ENCODE assay signal across 8 cellular contexts in genomic region chr16:14529010-14529669, GRCh38.
A peak's percentile ranks its signal among the peaks of the same experiment; 100 is the strongest.
DNase-seq lines count a peak whose midpoint lies in the region; ATAC-seq and TF ChIP-seq lines count a peak whose summit lies in the region.

No MANE protein-coding gene starts in this region.

- DNase-seq in DMS79 treated with DMSO at 0.1 percent for 48 hours (lab: John Stamatoyannopoulos, UW) (peak; percentile 62), HuH-7.5 (ENCODE audit: low spot score) (peak; percentile 58), fibroblast of peridontal ligament (ENCODE audit: extremely low read depth) (peak; percentile 97)
- DNase-seq in activated T-cell treated with anti-CD3 and anti-CD28 coated beads, Interleukin-2, amount 50 U/mL, for 4 hours = peak; percentile 38

- H3K9me3 ChIP-seq in OCI-LY1 (ENCODE audit: low read length) = no peaks in the 10 kb centered on the region
- no peaks in the 10 kb centered on the region for H3K9me3 ChIP-seq in neural cell (ENCODE audit: low read length)
- no peaks in the 10 kb centered on the region for H3K9me3 ChIP-seq in subcutaneous abdominal adipose tissue (ENCODE audit: control insufficient read depth in 5 of 5, low read length in 5 of 5)

- peak; percentile 80 for TF ChIP-seq CTCF in OCI-LY1 (IDR thresholded peaks at IDR 0.05; ENCODE audit: low read length)
- peak; percentile 90 for TF ChIP-seq CTCF in neural cell (IDR thresholded peaks at IDR 0.05; ENCODE audit: poor library complexity, severe bottlenecking)

- H3F3A ChIP-seq in OCI-LY1 (ENCODE audit: insufficient read depth, low read length) = no peaks in the 10 kb centered on the region
- no peaks in the 10 kb centered on the region for H3F3A ChIP-seq in neural cell (ENCODE audit: insufficient read depth, low read length, poor library complexity, severe bottlenecking)

- no peak overlapping the region for H3K27ac ChIP-seq in OCI-LY1 (ENCODE audit: low read depth, low read length, poor library complexity, severe bottlenecking)
- H3K27ac ChIP-seq in neural cell (ENCODE audit: low read length) = no peak overlapping the region
- H3K27ac ChIP-seq in subcutaneous abdominal adipose tissue (ENCODE audit: low read depth, low read length) = peak overlapping the region; percentile 93

- H4K20me1 ChIP-seq in OCI-LY1 (ENCODE audit: insufficient read depth, low read length) (no peaks in the 10 kb centered on the region), neural cell (ENCODE audit: insufficient read depth) (no peaks in the 10 kb centered on the region)

- TF ChIP-seq EP300 in neural cell (conservative IDR thresholded peaks at IDR 0.05; ENCODE audit: poor library complexity, severe bottlenecking) = no peak

- H3K4me3 ChIP-seq in OCI-LY1 (ENCODE audit: low read depth, low read length, poor library complexity, severe bottlenecking) (no peak overlapping the region), neural cell (ENCODE audit: low read length) (no peak overlapping the region), subcutaneous abdominal adipose tissue (ENCODE audit: low read depth in 1 of 5, low read length in 5 of 5) (peak overlapping the region in 4 of 5 donors; percentile 13 to 62 (median 45))

- H3K9me3 Mint-ChIP-seq in activated T-cell treated with anti-CD3 and anti-CD28 coated beads, Interleukin-2, amount 50 U/mL, for 4 hours = peaks cover 4% of the 10 kb centered on the region

- H3K4me2 ChIP-seq in OCI-LY1 (ENCODE audit: low read length) (peak overlapping the region; percentile 18; the same call in 1 of the 2 replicates), neural cell (ENCODE audit: low read length) (no peak overlapping the region)

- ATAC-seq in activated T-cell treated with anti-CD3 and anti-CD28 coated beads, Interleukin-2, amount 50 U/mL, for 4 hours = no peak
- no peak for ATAC-seq in GM19452 (IDR thresholded peaks at IDR 0.05; ENCODE audit: unreplicated experiment)

- H3K36me3 ChIP-seq in OCI-LY1 (ENCODE audit: insufficient read depth, low read length) (peaks cover 15% of the 10 kb centered on the region), neural cell (ENCODE audit: insufficient read depth, low read length) (no peaks in the 10 kb centered on the region), subcutaneous abdominal adipose tissue (ENCODE audit: control insufficient read depth in 5 of 5, insufficient read depth in 5 of 5, low read length in 5 of 5) (peaks cover 0 to 15% (median 6%) of the 10 kb centered on the region in 5 donors)

- H3K27me3 Mint-ChIP-seq in activated T-cell treated with anti-CD3 and anti-CD28 coated beads, Interleukin-2, amount 50 U/mL, for 4 hours (ENCODE audit: low read depth) = no peaks in the 10 kb centered on the region

- H2AFZ ChIP-seq in OCI-LY1 (ENCODE audit: low read length) (no peak overlapping the region), neural cell (ENCODE audit: low read depth, low read length) (no peak overlapping the region)

- H3K9ac ChIP-seq in OCI-LY1 (ENCODE audit: low read length) = no peak overlapping the region
- no peak overlapping the region for H3K9ac ChIP-seq in neural cell (ENCODE audit: low read length)
- peak overlapping the region; percentile 8 to 69 (median 57) for H3K9ac ChIP-seq in subcutaneous abdominal adipose tissue (ENCODE audit: low read length in 5 of 5)

- H3K4me1 Mint-ChIP-seq in activated T-cell treated with anti-CD3 and anti-CD28 coated beads, Interleukin-2, amount 50 U/mL, for 4 hours (ENCODE audit: low read depth) = no peaks in the 10 kb centered on the region

- no peaks in the 10 kb centered on the region for H3K27me3 ChIP-seq in OCI-LY1 (ENCODE audit: insufficient read depth, low read length)
- no peaks in the 10 kb centered on the region for H3K27me3 ChIP-seq in neural cell (ENCODE audit: insufficient read depth, low read depth, low read length)
- H3K27me3 ChIP-seq in subcutaneous abdominal adipose tissue (ENCODE audit: control insufficient read depth in 5 of 5, insufficient read depth in 4 of 5, low read length in 5 of 5) = no peaks in the 10 kb centered on the region

- no peaks in the 10 kb centered on the region for H3K79me2 ChIP-seq in OCI-LY1 (ENCODE audit: insufficient read depth, low read length)
- H3K79me2 ChIP-seq in neural cell (replicated peaks; ENCODE audit: insufficient read depth, low read length) = no peaks in the 10 kb centered on the region

- peak; percentile 93 for TF ChIP-seq RAD21 in neural cell (conservative IDR thresholded peaks at IDR 0.05)

- no peaks in the 10 kb centered on the region for H3K9me2 ChIP-seq in OCI-LY1 (ENCODE audit: low read depth, low read length)
- H3K9me2 ChIP-seq in neural cell (ENCODE audit: insufficient read depth, low read length) = no peaks in the 10 kb centered on the region

- H3K36me3 Mint-ChIP-seq in activated T-cell treated with anti-CD3 and anti-CD28 coated beads, Interleukin-2, amount 50 U/mL, for 4 hours (ENCODE audit: insufficient read depth) = peaks cover 15% of the 10 kb centered on the region

- H3K4me1 ChIP-seq in OCI-LY1 (ENCODE audit: insufficient read depth, low read length, severe bottlenecking) (peaks cover 11% of the 10 kb centered on the region), subcutaneous abdominal adipose tissue (ENCODE audit: control insufficient read depth in 5 of 5, insufficient read depth in 5 of 5, low read length in 5 of 5) (peaks cover 6 to 32% (median 26%) of the 10 kb centered on the region in 5 donors)

- H3K4me3 Mint-ChIP-seq in activated T-cell treated with anti-CD3 and anti-CD28 coated beads, Interleukin-2, amount 50 U/mL, for 4 hours = no peak overlapping the region

TF ChIP-seq in neural cell, 6 proteins besides CTCF, POLR2A, EP300 and RAD21:
- TF ChIP-seq SMC3 (conservative IDR thresholded peaks at IDR 0.05; ENCODE audit: poor library complexity) = peak; percentile 93
- no peak for TF ChIP-seq MXI1 (conservative IDR thresholded peaks at IDR 0.05; ENCODE audit: poor library complexity, severe bottlenecking)
TF ChIP-seq in neural cell: peak in this region for 1.

Comparison
In these comparisons a context has a peak if more than half of its experiments do, and no peak if none do; other contexts are left out.
1. DNase-seq: peak in every context shown above with its lines; median percentile 97 in fibroblast of peridontal ligament; 62 in DMS79 treated with DMSO at 0.1 percent for 48 hours; 58 in HuH-7.5; 38 in activated T-cell treated with anti-CD3 and anti-CD28 coated beads, Interleukin-2, amount 50 U/mL, for 4 hours.
2. H3K4me3 ChIP-seq: peak in subcutaneous abdominal adipose tissue (4 of 5); none in OCI-LY1 (single experiment) and neural cell (single experiment).
3. H3K9ac ChIP-seq: peak in subcutaneous abdominal adipose tissue (5 of 5); none in OCI-LY1 (single experiment) and neural cell (single experiment).